ENCODE assay signal across 29 cellular contexts in the genomic region with DNA sequence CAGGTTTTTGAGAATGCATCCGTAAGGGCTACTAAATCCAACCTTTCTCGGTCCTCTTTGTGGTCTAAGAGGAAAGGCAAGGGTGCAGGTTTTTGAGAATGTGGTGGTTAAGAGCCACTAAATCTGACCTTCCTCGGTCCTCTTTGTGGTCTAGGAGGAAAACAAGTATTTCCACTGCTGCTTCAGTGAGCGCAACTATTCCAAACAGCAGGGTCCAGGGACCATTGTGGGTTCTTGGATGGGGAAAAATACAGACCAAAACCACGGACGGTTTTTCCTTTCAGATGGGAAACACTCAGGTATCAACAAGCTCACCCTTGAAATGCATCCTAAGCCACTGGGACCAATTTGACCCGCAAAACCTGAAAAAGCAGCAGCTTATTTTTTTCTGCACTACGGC.
"Had no signal": no experiment of that assay in that cellular context is flagged by ENCODE, and none has a peak within 500 bp of the region (broad histone marks: within the 10 kb centered on the region; RNA-seq: fewer than 3 reads in every experiment).

No MANE protein-coding gene starts in this region.

- H3K36me3 Mint-ChIP-seq: activated CD8-positive, alpha-beta memory T cell treated with anti-CD3 and anti-CD28 coated beads, Interleukin-2, amount 10 ng/mL, durations not matched to agents 7 days and 5 days; activated naive CD8-positive, alpha-beta T cell treated with anti-CD3 and anti-CD28 coated beads for 36 hours; T-cell had no signal

- ATAC-seq: activated CD8-positive, alpha-beta memory T cell treated with anti-CD3 and anti-CD28 coated beads, Interleukin-2, amount 10 ng/mL, durations not matched to agents 7 days and 5 days; activated T-cell treated with anti-CD3 and anti-CD28 coated beads, Interleukin-2, amount 50 U/mL, for 4 hours; activated T-helper 17 cell treated with anti-CD3 and anti-CD28 coated beads, Interleukin-2, amount 50 U/mL, for 72 hours; Panc1; Right ventricle myocardium inferior; T-cell had no signal

- H3K4me3 Mint-ChIP-seq: activated B cell treated with CpG ODN at 0.5 μM for 24 hours; activated CD4-positive, alpha-beta T cell treated with anti-CD3 and anti-CD28 coated beads, Interleukin-2, amount 10 ng/mL, durations not matched to agents 24 days and 14 days; activated CD8-positive, alpha-beta memory T cell treated with anti-CD3 and anti-CD28 coated beads, Interleukin-2, amount 10 ng/mL, durations not matched to agents 7 days and 5 days; activated naive CD4-positive, alpha-beta T cell treated with anti-CD3 and anti-CD28 coated beads for 36 hours; activated naive CD8-positive, alpha-beta T cell treated with anti-CD3 and anti-CD28 coated beads for 36 hours; activated T-cell treated with anti-CD3 and anti-CD28 coated beads, Interleukin-2, amount 50 U/mL, for 4 hours; activated T-helper 17 cell treated with anti-CD3 and anti-CD28 coated beads, Interleukin-2, amount 50 U/mL, for 72 hours; brain; central memory CD8-positive, alpha-beta T cell; T-cell had no signal

- H3K27ac ChIP-seq: SK-N-MC had no signal

- H3K27ac Mint-ChIP-seq: activated B cell treated with CpG ODN at 0.5 μM for 24 hours; activated CD4-positive, alpha-beta T cell treated with anti-CD3 and anti-CD28 coated beads, Interleukin-2, amount 10 ng/mL, durations not matched to agents 24 days and 14 days; activated CD8-positive, alpha-beta memory T cell treated with anti-CD3 and anti-CD28 coated beads, Interleukin-2, amount 10 ng/mL, durations not matched to agents 7 days and 5 days; activated naive CD4-positive, alpha-beta T cell treated with anti-CD3 and anti-CD28 coated beads for 36 hours; activated naive CD8-positive, alpha-beta T cell treated with anti-CD3 and anti-CD28 coated beads for 36 hours; activated T-helper 17 cell treated with anti-CD3 and anti-CD28 coated beads, Interleukin-2, amount 50 U/mL, for 72 hours; brain; T-cell had no signal

- H3K27me3 Mint-ChIP-seq: activated B cell treated with CpG ODN at 0.5 μM for 24 hours; activated CD4-positive, alpha-beta T cell treated with anti-CD3 and anti-CD28 coated beads, Interleukin-2, amount 10 ng/mL, durations not matched to agents 24 days and 14 days; activated CD8-positive, alpha-beta memory T cell treated with anti-CD3 and anti-CD28 coated beads, Interleukin-2, amount 10 ng/mL, durations not matched to agents 7 days and 5 days; activated naive CD8-positive, alpha-beta T cell treated with anti-CD3 and anti-CD28 coated beads for 36 hours; activated T-helper 17 cell treated with anti-CD3 and anti-CD28 coated beads, Interleukin-2, amount 50 U/mL, for 72 hours; brain; central memory CD8-positive, alpha-beta T cell; T-cell had no signal

- DNase-seq: activated B cell treated with CpG ODN at 0.5 μM for 24 hours; activated CD4-positive, alpha-beta T cell treated with anti-CD3 and anti-CD28 coated beads for 1 hour; activated CD4-positive, alpha-beta T cell treated with anti-CD3 and anti-CD28 coated beads, Interleukin-2, amount 10 ng/mL, durations not matched to agents 24 days and 14 days; activated CD4-positive, alpha-beta T cell treated with anti-CD3 and anti-CD28 coated beads, Interleukin-2, amount 50 U/mL, for 48 hours; activated CD8-positive, alpha-beta memory T cell treated with anti-CD3 and anti-CD28 coated beads, Interleukin-2, amount 10 ng/mL, durations not matched to agents 7 days and 5 days; activated gamma-delta T cell; activated naive CD4-positive, alpha-beta T cell treated with anti-CD3 and anti-CD28 coated beads for 36 hours; activated naive CD8-positive, alpha-beta T cell treated with anti-CD3 and anti-CD28 coated beads for 36 hours; activated T-cell treated with anti-CD3 and anti-CD28 coated beads, Interleukin-2, amount 50 U/mL, for 4 hours; MG63; MV-4-11; NCI-H1092 treated with DMSO at 0.1 percent for 48 hours; NCI-H1436; NCI-H1694 treated with DMSO at 0.1 percent for 48 hours; NCI-H2081; NCI-H510A treated with DMSO at 0.1 percent for 48 hours; NCI-H69; NK-92 treated with Interleukin-12 subunit alpha and Interleukin-12 subunit beta, amount 100 ng/mL, for 24 hours; OCI-M1; RPMI8226; T-cell; T-helper 2 cell; T1000 had no signal

- H3K4me3 ChIP-seq: MG63, SK-N-MC had no signal

- H3K36me3 ChIP-seq: MG63 had no signal

- H3K9me3 ChIP-seq: MG63 had no signal

- H3K4me1 Mint-ChIP-seq: activated CD4-positive, alpha-beta T cell treated with anti-CD3 and anti-CD28 coated beads, Interleukin-2, amount 10 ng/mL, durations not matched to agents 24 days and 14 days; activated CD8-positive, alpha-beta memory T cell treated with anti-CD3 and anti-CD28 coated beads, Interleukin-2, amount 10 ng/mL, durations not matched to agents 7 days and 5 days; activated naive CD8-positive, alpha-beta T cell treated with anti-CD3 and anti-CD28 coated beads for 36 hours had no signal

- H3K27me3 ChIP-seq: MG63 had no signal

- H3K9me3 Mint-ChIP-seq: activated B cell treated with CpG ODN at 0.5 μM for 24 hours; activated naive CD4-positive, alpha-beta T cell treated with anti-CD3 and anti-CD28 coated beads for 36 hours; activated naive CD8-positive, alpha-beta T cell treated with anti-CD3 and anti-CD28 coated beads for 36 hours; activated T-cell treated with anti-CD3 and anti-CD28 coated beads, Interleukin-2, amount 50 U/mL, for 4 hours; activated T-helper 17 cell treated with anti-CD3 and anti-CD28 coated beads, Interleukin-2, amount 50 U/mL, for 72 hours; central memory CD8-positive, alpha-beta T cell; T-cell had no signal
